8 cellular contexts compared by ENCODE assay signal in genomic region chr2:42359894-42360483, GRCh38. TPM values are rescaled to one million over a fixed set of nuclear protein-coding genes. Genes with fewer than 3 reads are reported as not detected.
DNase-seq lines count a peak whose midpoint lies in the region; ATAC-seq and TF ChIP-seq lines count a peak whose summit lies in the region.

No MANE protein-coding gene starts in this region.

- TSS peak; percentile 90 for BruUV-seq in Panc1 (replicated peaks; lab: Mats Ljungman, UMichigan)

- ATAC-seq in SK-N-SH treated with all-trans-retinoic acid at 6 μM for 48 hours: no peak
- no peak for ATAC-seq in Panc1
- ATAC-seq in naive thymus-derived CD8-positive, alpha-beta T cell: no peak
- no peak for ATAC-seq in GM18868 (IDR thresholded peaks at IDR 0.05; ENCODE audit: unreplicated experiment)
- ATAC-seq in GM21737 (IDR thresholded peaks at IDR 0.05; ENCODE audit: unreplicated experiment): no peak

- peak overlapping the region; percentile 91 to 96 for H3K4me3 ChIP-seq in SK-N-SH (ENCODE audit: low read depth in 2 of 2, low read length in 1 of 2)
- H3K4me3 ChIP-seq in Panc1 (ENCODE audit: low read depth in 2 of 2, low read length in 2 of 2): peak overlapping the region; percentile 94 to 97

- DNase-seq in SK-N-SH (no peak), Panc1 (ENCODE audit: low read depth, low spot score) (no peak), dermis blood vessel endothelial cell (peak; percentile 54)
- DNase-seq in naive thymus-derived CD8-positive, alpha-beta T cell: peak in 3 of 10 donors; percentile 22 to 28 (median 26)
- DNase-seq in activated CD4-positive, alpha-beta T cell treated with anti-CD3 and anti-CD28 coated beads for 1 hour: no peak

- H3K36me3 ChIP-seq in SK-N-SH (replicated peaks in 1 of 2; ENCODE audit: control insufficient read depth in 1 of 2, insufficient read depth in 2 of 2, low read length in 1 of 2): peaks cover 0 to 3% of the 10 kb centered on the region in 2 experiments
- peaks cover 6% of the 10 kb centered on the region; the same call in 1 of the 2 replicates for H3K36me3 ChIP-seq in Panc1 (ENCODE audit: control insufficient read depth, insufficient read depth, low read length)

- peak overlapping the region; percentile 87 to 95 (median 90) for H3K4me3 Mint-ChIP-seq in naive thymus-derived CD8-positive, alpha-beta T cell

- peak overlapping the region; percentile 93 for H3K9ac ChIP-seq in SK-N-SH

- H4K20me1 ChIP-seq in SK-N-SH (ENCODE audit: insufficient read depth): peaks cover 24% of the 10 kb centered on the region

- H3K27me3 Mint-ChIP-seq in naive thymus-derived CD8-positive, alpha-beta T cell: no peaks in the 10 kb centered on the region

- H3K9me2 ChIP-seq in SK-N-SH: no peaks in the 10 kb centered on the region

- H3K27ac ChIP-seq in SK-N-SH (ENCODE audit: low read depth in 2 of 2, low read length in 1 of 2) (peak overlapping the region in 1 of 2 experiments; percentile 92; a peak in 2 of 4 replicates), Panc1 (ENCODE audit: low read length) (peak overlapping the region; percentile 88)

- peak overlapping the region; percentile 95 for H3K4me2 ChIP-seq in SK-N-SH

- H3K9me3 ChIP-seq in SK-N-SH: no peaks in the 10 kb centered on the region
- H3K9me3 ChIP-seq in Panc1 (ENCODE audit: control insufficient read depth, insufficient read depth, low read depth, low read length): no peaks in the 10 kb centered on the region

- TF ChIP-seq CTCF in SK-N-SH (IDR thresholded peaks at IDR 0.05) (no peak), Panc1 (IDR thresholded peaks at IDR 0.05) (no peak)

- peak overlapping the region; percentile 98 to 99 (median 99) for H3K27ac Mint-ChIP-seq in naive thymus-derived CD8-positive, alpha-beta T cell

- intact Hi-C loops in Panc1 (cut with micrococcal nuclease; ENCODE audit: unreplicated experiment): no loop called here

- 9% methylated on average over 13 of the region's 13 CpGs for WGBS in SK-N-SH (ENCODE audit: low lambda C conversion rate)

- H3K4me1 Mint-ChIP-seq in naive thymus-derived CD8-positive, alpha-beta T cell: peaks cover 30 to 60% (median 59%) of the 10 kb centered on the region in 4 donors

- no peak for TF ChIP-seq RAD21 in SK-N-SH (IDR thresholded peaks at IDR 0.05; ENCODE audit: low read length)

- TF ChIP-seq EP300 in SK-N-SH (IDR thresholded peaks at IDR 0.05; ENCODE audit: borderline replicate concordance in 1 of 2, low read depth in 1 of 2, low read length in 1 of 2): no peak

- H2AFZ ChIP-seq in SK-N-SH (ENCODE audit: low read depth): peak overlapping the region; percentile 82; the same call in 1 of the 2 replicates

- H3F3A ChIP-seq in SK-N-SH (replicated peaks; ENCODE audit: insufficient read depth): peaks cover 4% of the 10 kb centered on the region

- H3K4me1 ChIP-seq in SK-N-SH (ENCODE audit: control insufficient read depth in 1 of 2, insufficient read depth in 2 of 2, low read depth in 1 of 2, low read length in 1 of 2) (peaks cover 3 to 16% of the 10 kb centered on the region in 2 experiments; a peak in 3 of 4 replicates), Panc1 (ENCODE audit: control insufficient read depth, insufficient read depth, low read length) (peaks cover 7% of the 10 kb centered on the region; the same call in 1 of the 2 replicates)

- in situ Hi-C loops in Panc1 (cut with HindIII; ENCODE audit: low pct_unique_long_range_greater_than_20kb, low sequenced_read_pairs): no loop called here

- POLR2A ChIA-PET in SK-N-SH (lab: Yijun Ruan, JAX) (interaction anchor here (1.2 kb wide), 1 partner anchor 16 kb away, joined by 3 read pairs; no protein-coding TSS in a partner anchor), Panc1 (lab: Charles Lee) (interaction anchor here (0.6 kb wide), 2 partner anchors 147 to 219 kb away, joined by 4 to 11 read pairs; no protein-coding TSS in a partner anchor)
- POLR2A ChIA-PET in naive thymus-derived CD8-positive, alpha-beta T cell (lab: Charles Lee): interaction anchor here (1.0 to 1.7 kb wide), 3 partner anchors 9 to 32 kb away, joined by 3 to 4 read pairs (median 3); no protein-coding TSS in a partner anchor

- H3K36me3 Mint-ChIP-seq in naive thymus-derived CD8-positive, alpha-beta T cell: peaks cover 0 to 13% (median 3%) of the 10 kb centered on the region in 3 donors

- H3K27me3 ChIP-seq in SK-N-SH (ENCODE audit: insufficient read depth): no peaks in the 10 kb centered on the region; the same call in 1 of the 2 replicates
- H3K27me3 ChIP-seq in Panc1 (ENCODE audit: control insufficient read depth, insufficient read depth, low read length): no peaks in the 10 kb centered on the region

- peaks cover 60% of the 10 kb centered on the region for H3K79me2 ChIP-seq in SK-N-SH (ENCODE audit: insufficient read depth)

- CTCF ChIA-PET in SK-N-SH (lab: Yijun Ruan, JAX) (interaction anchor here (1.1 to 1.8 kb wide), 6 partner anchors 9 to 490 kb away, joined by 3 to 6 read pairs (median 4); no protein-coding TSS in a partner anchor), Panc1 (lab: Charles Lee) (no interaction called here)

- H3K9me3 Mint-ChIP-seq in naive thymus-derived CD8-positive, alpha-beta T cell: no peaks in the 10 kb centered on the region

TF ChIP-seq in SK-N-SH, 30 proteins besides CTCF, POLR2A, EP300 and RAD21 (continues in another document):
- TF ChIP-seq TAF1 (IDR thresholded peaks at IDR 0.05; ENCODE audit: borderline replicate concordance, low read depth, low read length) (no peak), SIN3A (IDR thresholded peaks at IDR 0.05; ENCODE audit: borderline replicate concordance, low read depth, low read length) (no peak), ELF1 (IDR thresholded peaks at IDR 0.05) (no peak), RFX5 (IDR thresholded peaks at IDR 0.05; ENCODE audit: low read length) (no peak), RXRA (IDR thresholded peaks at IDR 0.05; ENCODE audit: borderline replicate concordance, low read depth) (no peak), NFIC (IDR thresholded peaks at IDR 0.05; ENCODE audit: borderline replicate concordance) (no peak), FOSL2 (IDR thresholded peaks at IDR 0.05; ENCODE audit: borderline replicate concordance, low read depth) (no peak), MAX (IDR thresholded peaks at IDR 0.05; ENCODE audit: low read depth) (no peak), USF1 (IDR thresholded peaks at IDR 0.05; ENCODE audit: borderline replicate concordance, low read depth) (no peak), NRF1 (IDR thresholded peaks at IDR 0.05; ENCODE audit: low read depth, low read length) (no peak)

TF ChIP-seq in SK-N-SH treated with all-trans-retinoic acid at 6 μM for 48 hours, 23 proteins besides CTCF, POLR2A, EP300 and RAD21:
- TF ChIP-seq POU6F1 (CRISPR knock-in tag; IDR thresholded peaks at IDR 0.05; ENCODE audit: borderline replicate concordance, low read depth): no peak
- no peak for TF ChIP-seq CSRNP3 (CRISPR knock-in tag; IDR thresholded peaks at IDR 0.05)
- TF ChIP-seq RARB (CRISPR knock-in tag; IDR thresholded peaks at IDR 0.05): no peak
- TF ChIP-seq TCF4 (CRISPR knock-in tag; IDR thresholded peaks at IDR 0.05; ENCODE audit: borderline replicate concordance): no peak
- TF ChIP-seq ZFP3 (CRISPR knock-in tag; IDR thresholded peaks at IDR 0.05): no peak
- TF ChIP-seq TOX (CRISPR knock-in tag; IDR thresholded peaks at IDR 0.05; ENCODE audit: borderline replicate concordance): no peak
- TF ChIP-seq ZNF565 (CRISPR knock-in tag; conservative IDR thresholded peaks at IDR 0.05; ENCODE audit: low read depth): no peak
- no peak for TF ChIP-seq ZC3H10 (CRISPR knock-in tag; IDR thresholded peaks at IDR 0.05)
- no peak for TF ChIP-seq ZNF70 (CRISPR knock-in tag; IDR thresholded peaks at IDR 0.05)
- TF ChIP-seq SNAI2 (CRISPR knock-in tag; IDR thresholded peaks at IDR 0.05): no peak
- TF ChIP-seq PPARA (CRISPR knock-in tag; IDR thresholded peaks at IDR 0.05; ENCODE audit: borderline replicate concordance): no peak
- TF ChIP-seq BACH2 (CRISPR knock-in tag; IDR thresholded peaks at IDR 0.05; ENCODE audit: borderline replicate concordance): no peak
- TF ChIP-seq ZNF8 (CRISPR knock-in tag; IDR thresholded peaks at IDR 0.05): no peak
- TF ChIP-seq ISL1 (CRISPR knock-in tag; IDR thresholded peaks at IDR 0.05): no peak

RNA-seq across cellular contexts. Expression of gene COX7A2L, which starts 1.0 kb away (rescaled TPM):
- polyA plus RNA-seq in SK-N-SH (2012; rRNA removed): 77.6 and 82.3 TPM in 2 replicates
- polyA plus RNA-seq in SK-N-SH (2012; cell fraction: cytosol; rRNA removed): 116 and 144 TPM in 2 replicates
- polyA plus RNA-seq in SK-N-SH (2012; cell fraction: nucleus; rRNA removed): 27.9 and 31.9 TPM in 2 replicates
- 132 TPM for total RNA-seq in Panc1 (2021; ENCODE audit: unreplicated experiment)
- polyA plus RNA-seq in Panc1 (2012; ENCODE audit: insufficient read length): 125 TPM
- total RNA-seq in dermis blood vessel endothelial cell: 116 and 230 TPM in 2 replicates
- total RNA-seq in naive thymus-derived CD8-positive, alpha-beta T cell: 10 to 100 TPM; 73.1 to 76.7 TPM
- polyA plus RNA-seq in naive thymus-derived CD8-positive, alpha-beta T cell: 100 to 1,000 TPM; 174 to 222 (median 194) TPM
